ENCODE assay signal across 8 cellular contexts in genomic region chr17:40068917-40069750, GRCh38. TPM values are rescaled to one million over a fixed set of nuclear protein-coding genes. Genes with fewer than 3 reads are reported as not detected.
DNase-seq lines count a peak whose midpoint lies in the region; ATAC-seq and TF ChIP-seq lines count a peak whose summit lies in the region.

No MANE protein-coding gene starts in this region.

- H3F3A ChIP-seq in PC-3 (ENCODE audit: low read length, unreplicated experiment): no peaks in the 10 kb centered on the region

- ATAC-seq in PC-3 (peak; percentile 44), natural killer cell (peak; percentile 67 to 70 (median 70)), GM18858 (IDR thresholded peaks at IDR 0.05; ENCODE audit: unreplicated experiment) (no peak)
- ATAC-seq in stimulated activated memory B cell treated with anti-CD40 and anti-IgM and Interleukin-4, amounts not matched to agents 10 μg/mL and 1 μg/mL and 100 μg/mL, for 72 hours: peak; percentile 67

- CTCF ChIA-PET in AG04450 (lab: Charles Lee) (interaction anchor here (0.6 to 1.3 kb wide), 5 partner anchors 17 to 125 kb away, joined by 3 to 5 read pairs (median 5); no protein-coding TSS in a partner anchor), HEK293T (lab: Yijun Ruan, JAX) (interaction anchor here (0.7 to 1.2 kb wide), 3 partner anchors 17 to 512 kb away, joined by 3 to 4 read pairs (median 3); no protein-coding TSS in a partner anchor), PC-3 (lab: Charles Lee) (interaction anchor here (0.6 kb wide), 1 partner anchor 276 kb away, joined by 9 read pairs; no protein-coding TSS in a partner anchor)

- peak overlapping the region; percentile 79 for H3K4me3 Mint-ChIP-seq in activated T-cell treated with anti-CD3 and anti-CD28 coated beads, Interleukin-2, amount 50 U/mL, for 24 hours
- H3K4me3 Mint-ChIP-seq in natural killer cell: peak overlapping the region; percentile 87
- H3K4me3 Mint-ChIP-seq in stimulated activated memory B cell treated with anti-CD40 and anti-IgM and Interleukin-4, amounts not matched to agents 10 μg/mL and 1 μg/mL and 100 μg/mL, for 72 hours: peak overlapping the region; percentile 80

- H3K4me2 ChIP-seq in PC-3 (ENCODE audit: low read length): peak overlapping the region; percentile 75

- H3K27ac ChIP-seq in AG04450 (ENCODE audit: low read depth, low read length): peak overlapping the region; percentile 65
- H3K27ac ChIP-seq in PC-3 (ENCODE audit: low read length): no peak overlapping the region
- H3K27ac ChIP-seq in esophagus squamous epithelium: peak overlapping the region; percentile 80 to 93 (median 90)

- H3K27me3 Mint-ChIP-seq in activated T-cell treated with anti-CD3 and anti-CD28 coated beads, Interleukin-2, amount 50 U/mL, for 24 hours: no peaks in the 10 kb centered on the region
- H3K27me3 Mint-ChIP-seq in natural killer cell (ENCODE audit: low read depth in 2 of 2): no peaks in the 10 kb centered on the region
- H3K27me3 Mint-ChIP-seq in stimulated activated memory B cell treated with anti-CD40 and anti-IgM and Interleukin-4, amounts not matched to agents 10 μg/mL and 1 μg/mL and 100 μg/mL, for 72 hours: no peaks in the 10 kb centered on the region

- WGBS in esophagus squamous epithelium, 2 donors: 0% methylated on average over 10 of the region's 14 CpGs

- H3K27ac Mint-ChIP-seq in activated T-cell treated with anti-CD3 and anti-CD28 coated beads, Interleukin-2, amount 50 U/mL, for 24 hours: peak overlapping the region; percentile 97
- peak overlapping the region; percentile 84 to 95 for H3K27ac Mint-ChIP-seq in natural killer cell
- peak overlapping the region; percentile 76 for H3K27ac Mint-ChIP-seq in stimulated activated memory B cell treated with anti-CD40 and anti-IgM and Interleukin-4, amounts not matched to agents 10 μg/mL and 1 μg/mL and 100 μg/mL, for 72 hours

- H3K9me3 ChIP-seq in AG04450 (ENCODE audit: control insufficient read depth, insufficient read depth, low read length) (no peaks in the 10 kb centered on the region; the same call in 1 of the 2 replicates), PC-3 (ENCODE audit: low read length) (no peaks in the 10 kb centered on the region), esophagus squamous epithelium (no peaks in the 10 kb centered on the region)

- intact Hi-C loops in PC-3 (cut with micrococcal nuclease): no loop called here
- intact Hi-C loops in esophagus squamous epithelium (cut with DNase I): loop anchor here (10.0 kb wide), 1 partner anchor 46 kb away; no protein-coding TSS in a partner anchor
- intact Hi-C loops in natural killer cell (cut with micrococcal nuclease): no loop called here

- peaks cover 35% of the 10 kb centered on the region for H3K4me1 ChIP-seq in PC-3 (ENCODE audit: insufficient read depth, low read length)
- peaks cover 77 to 100% (median 84%) of the 10 kb centered on the region in 3 donors for H3K4me1 ChIP-seq in esophagus squamous epithelium

- H3K9me2 ChIP-seq in PC-3 (replicated peaks; ENCODE audit: low read length): no peaks in the 10 kb centered on the region

- peak in 2 of 4 donors; percentile 1 to 25 for TF ChIP-seq POLR2A in esophagus squamous epithelium (IDR thresholded peaks at IDR 0.05)

- H3K4me3 ChIP-seq in AG04450 (ENCODE audit: low read depth, low read length) (peak overlapping the region; percentile 45), PC-3 (ENCODE audit: low read length) (peak overlapping the region; percentile 43; the same call in 1 of the 2 replicates), esophagus squamous epithelium (peak overlapping the region in 3 of 4 donors; percentile 31 to 46 (median 34))

- H4K20me1 ChIP-seq in PC-3 (ENCODE audit: low read length): no peaks in the 10 kb centered on the region

- H3K27me3 ChIP-seq in AG04450 (ENCODE audit: control insufficient read depth, insufficient read depth, low read length) (no peaks in the 10 kb centered on the region), PC-3 (ENCODE audit: low read length) (no peaks in the 10 kb centered on the region), esophagus squamous epithelium (no peaks in the 10 kb centered on the region)

- no peaks in the 10 kb centered on the region for H3K9me3 Mint-ChIP-seq in activated T-cell treated with anti-CD3 and anti-CD28 coated beads, Interleukin-2, amount 50 U/mL, for 24 hours
- no peaks in the 10 kb centered on the region for H3K9me3 Mint-ChIP-seq in natural killer cell
- H3K9me3 Mint-ChIP-seq in stimulated activated memory B cell treated with anti-CD40 and anti-IgM and Interleukin-4, amounts not matched to agents 10 μg/mL and 1 μg/mL and 100 μg/mL, for 72 hours: no peaks in the 10 kb centered on the region

- peak overlapping the region; percentile 32 for H3K9ac ChIP-seq in PC-3 (ENCODE audit: low read length)

- POLR2A ChIA-PET in AG04450 (lab: Yijun Ruan, JAX): interaction anchor here (0.8 to 1.4 kb wide), 4 partner anchors 15 to 44 kb away, joined by 3 to 5 read pairs (median 4); partner anchors contain the start of genes MED24 and NR1D1
- POLR2A ChIA-PET in HEK293T (lab: Yijun Ruan, JAX): interaction anchor here (0.7 to 1.7 kb wide), 3 partner anchors 14 to 89 kb away, joined by 3 to 15 read pairs (median 3); partner anchors contain the start of genes MED24 and PSMD3
- POLR2A ChIA-PET in PC-3 (lab: Charles Lee; ENCODE audit: unreplicated experiment): interaction anchor here (0.6 kb wide), 1 partner anchor 45 kb away, joined by 4 read pairs; no protein-coding TSS in a partner anchor

- H3K4me1 Mint-ChIP-seq in activated T-cell treated with anti-CD3 and anti-CD28 coated beads, Interleukin-2, amount 50 U/mL, for 24 hours (ENCODE audit: low read depth): peaks cover 83% of the 10 kb centered on the region
- H3K4me1 Mint-ChIP-seq in natural killer cell: peaks cover 62 to 86% of the 10 kb centered on the region in 2 donors
- peaks cover 75% of the 10 kb centered on the region for H3K4me1 Mint-ChIP-seq in stimulated activated memory B cell treated with anti-CD40 and anti-IgM and Interleukin-4, amounts not matched to agents 10 μg/mL and 1 μg/mL and 100 μg/mL, for 72 hours

- no peaks in the 10 kb centered on the region for H3K79me2 ChIP-seq in PC-3 (ENCODE audit: low read length)

- no peak for TF ChIP-seq CTCF in AG04450 (IDR thresholded peaks at IDR 0.05; ENCODE audit: low read depth, low read length)
- no peak for TF ChIP-seq CTCF in PC-3 (conservative IDR thresholded peaks at IDR 0.05; ENCODE audit: low read depth, low read length)
- peak in 1 of 6 experiments; percentile 17 for TF ChIP-seq CTCF in esophagus squamous epithelium (IDR thresholded peaks at IDR 0.05)
- no peak for TF ChIP-seq CTCF in natural killer cell (IDR thresholded peaks at IDR 0.05)

- no TSS peak for BruUV-seq in PC-3 (replicated peaks; lab: Mats Ljungman, UMichigan)

- no peaks in the 10 kb centered on the region for H3K36me3 Mint-ChIP-seq in activated T-cell treated with anti-CD3 and anti-CD28 coated beads, Interleukin-2, amount 50 U/mL, for 24 hours (ENCODE audit: low read depth)
- no peaks in the 10 kb centered on the region for H3K36me3 Mint-ChIP-seq in natural killer cell
- H3K36me3 Mint-ChIP-seq in stimulated activated memory B cell treated with anti-CD40 and anti-IgM and Interleukin-4, amounts not matched to agents 10 μg/mL and 1 μg/mL and 100 μg/mL, for 72 hours: no peaks in the 10 kb centered on the region

- H2AFZ ChIP-seq in PC-3 (ENCODE audit: low read length): peak overlapping the region; percentile 70

- H3K36me3 ChIP-seq in PC-3 (ENCODE audit: low read depth, low read length) (no peaks in the 10 kb centered on the region), esophagus squamous epithelium (peaks cover 0 to 1% (median 0%) of the 10 kb centered on the region in 3 donors)

- DNase-seq in AG04450 (ENCODE audit: low read depth, low spot score): peak; percentile 64
- DNase-seq in HEK293T (ENCODE audit: extremely low spot score): peak; percentile 32
- DNase-seq in PC-3: peak; percentile 25
- peak; percentile 86 for DNase-seq in activated T-cell treated with anti-CD3 and anti-CD28 coated beads, Interleukin-2, amount 50 U/mL, for 24 hours
- no peak for DNase-seq in esophagus squamous epithelium (lab: John Stamatoyannopoulos, UW)
- DNase-seq in natural killer cell: peak; percentile 69

TF ChIP-seq in HEK293T, 16 proteins besides CTCF, POLR2A, EP300 and RAD21 (continues in another document):
- no peak; the same call in 1 of the 2 replicates for TF ChIP-seq L3MBTL2 (conservative IDR thresholded peaks at IDR 0.05)
- no peak for TF ChIP-seq SP1 (IDR thresholded peaks at IDR 0.05)
- no peak for TF ChIP-seq PKNOX1 (IDR thresholded peaks at IDR 0.05)

RNA-seq across cellular contexts. Expression of gene THRA, which starts 6.4 kb away (rescaled TPM):
- 25.2 and 32.0 TPM in 2 replicates for polyA plus RNA-seq in AG04450 (2011; rRNA removed)
- polyA minus RNA-seq in AG04450 (2011; rRNA and poly(A)+ RNA removed): 20.2 and 24.6 TPM in 2 replicates
- total RNA-seq in PC-3 (2014; rRNA removed) (6.6 and 11.2 TPM in 2 replicates), esophagus squamous epithelium (10 to 100 TPM in 2 of 4 donors, 1 to 10 TPM in 2; 4.2 to 27.1 (median 13.4) TPM), natural killer cell (10 to 100 TPM; 40.8 to 55.7 (median 42.3) TPM)

RNA-seq across cellular contexts. Expression of gene MED24, which starts 14.9 kb away (rescaled TPM):
- 47.0 and 54.0 TPM in 2 replicates for polyA plus RNA-seq in AG04450 (2011; rRNA removed)
- polyA minus RNA-seq in AG04450 (2011; rRNA and poly(A)+ RNA removed): 59.4 and 92.8 TPM in 2 replicates
- 73.0 and 78.7 TPM in 2 replicates for total RNA-seq in PC-3 (2014; rRNA removed)
- total RNA-seq in esophagus squamous epithelium: 10 to 100 TPM; 44.2 to 56.1 (median 49.0) TPM
- 100 to 1,000 TPM; 115 to 141 (median 126) TPM for total RNA-seq in natural killer cell

RNA-seq across cellular contexts. Expression of gene NR1D1, which starts 31.3 kb away (rescaled TPM):
- 0.62 and 1.0 TPM in 2 replicates for polyA plus RNA-seq in AG04450 (2011; rRNA removed)
- polyA minus RNA-seq in AG04450 (2011; rRNA and poly(A)+ RNA removed): 2.0 and 3.1 TPM in 2 replicates
- 7.1 and 9.2 TPM in 2 replicates for total RNA-seq in PC-3 (2014; rRNA removed)
- total RNA-seq in esophagus squamous epithelium: 10 to 100 TPM in 1 of 4 donors, 1 to 10 TPM in 3; 3.8 to 16.4 (median 5.4) TPM
- total RNA-seq in natural killer cell: 10 to 100 TPM in 1 of 3 donors, 1 to 10 TPM in 2; 8.8 to 10.1 (median 9.9) TPM

RNA-seq across cellular contexts. Expression of gene MSL1, which starts 52.6 kb away (rescaled TPM):
- 69.8 and 92.2 TPM in 2 replicates for polyA plus RNA-seq in AG04450 (2011; rRNA removed)
- 37.4 and 53.7 TPM in 2 replicates for polyA minus RNA-seq in AG04450 (2011; rRNA and poly(A)+ RNA removed)
- total RNA-seq in PC-3 (2014; rRNA removed): 22.2 and 38.1 TPM in 2 replicates
- 10 to 100 TPM; 41.5 to 59.9 (median 51.5) TPM for total RNA-seq in esophagus squamous epithelium
- total RNA-seq in natural killer cell: 100 to 1,000 TPM in 2 of 3 donors, 10 to 100 TPM in 1; 99.0 to 124 (median 110) TPM

RNA-seq across cellular contexts. Expression of gene CSF3, which starts 53.9 kb away (rescaled TPM):
- polyA plus RNA-seq in AG04450 (2011; rRNA removed): 0.05 TPM in 1 of 2 replicates, not detected in the other
- not detected in 2 replicates for polyA minus RNA-seq in AG04450 (2011; rRNA and poly(A)+ RNA removed)
- total RNA-seq in PC-3 (2014; rRNA removed): 4.0 and 4.3 TPM in 2 replicates
- 1 to 10 TPM in 1 of 4 donors, not detected in 3; 4.0 TPM for total RNA-seq in esophagus squamous epithelium
- total RNA-seq in natural killer cell: not detected
